13 cellular contexts compared by ENCODE assay signal in the genomic region with DNA sequence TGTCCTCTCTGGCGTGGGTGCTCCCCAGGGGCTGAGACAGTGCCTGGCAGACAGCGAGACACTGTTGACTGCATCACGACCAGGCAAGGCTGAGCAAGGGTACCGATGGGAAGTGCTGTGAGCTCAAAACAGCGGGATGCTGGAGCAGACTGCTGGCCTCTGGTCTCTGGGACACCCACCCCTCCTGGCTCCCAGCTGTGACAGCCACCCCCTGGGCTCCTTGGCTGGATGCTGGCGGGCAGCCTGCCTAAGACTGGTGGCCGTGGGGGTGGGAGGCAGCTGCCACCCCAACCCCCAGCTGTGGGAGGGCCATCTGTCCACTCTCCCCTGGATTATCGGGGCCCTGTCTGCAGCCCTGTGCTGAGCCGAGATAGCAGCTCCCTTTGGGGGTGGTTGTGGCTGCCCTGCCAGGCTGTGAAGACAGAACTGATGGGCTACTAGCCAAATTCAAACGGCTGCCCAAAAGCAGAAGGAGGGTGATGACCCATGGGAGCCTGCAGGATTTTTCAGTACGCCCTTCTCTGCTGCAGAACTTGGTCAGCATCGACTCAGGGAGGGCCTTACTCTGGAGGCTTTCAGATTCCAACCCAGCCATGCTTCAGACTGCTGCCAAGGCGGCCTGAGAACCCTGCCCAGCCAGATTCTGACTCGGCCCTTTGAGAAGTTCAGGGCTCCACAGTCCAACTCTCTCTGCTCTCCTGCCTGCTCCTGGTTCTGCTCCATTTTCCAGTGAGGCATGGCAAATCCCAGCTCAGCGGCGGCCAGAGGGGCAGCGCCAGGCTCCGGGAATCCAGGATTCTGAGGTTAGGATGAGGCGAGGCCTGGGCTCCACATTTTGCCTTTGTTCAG.
DNase-seq lines count a peak whose midpoint lies in the region; ATAC-seq and TF ChIP-seq lines count a peak whose summit lies in the region.
"Had no signal": no experiment of that assay in that cellular context is flagged by ENCODE, and none has a peak within 500 bp of the region (broad histone marks: within the 10 kb centered on the region; RNA-seq: fewer than 3 reads in every experiment).

No MANE protein-coding gene starts in this region.

- no peak for TF ChIP-seq POLR2A in ovary (IDR thresholded peaks at IDR 0.05)

- H3K9ac ChIP-seq in trophoblast cell (ENCODE audit: low read length) = no peak overlapping the region

- H3K9me3 ChIP-seq in ovary = no peaks in the 10 kb centered on the region
- H3K9me3 ChIP-seq in trophoblast cell (ENCODE audit: insufficient read depth, low read depth, low read length) = peaks cover 3% of the 10 kb centered on the region

- TF ChIP-seq CTCF in fibroblast of villous mesenchyme (IDR thresholded peaks at IDR 0.05; ENCODE audit: insufficient read depth, low read depth, low read length) (no peak), ovary (IDR thresholded peaks at IDR 0.05) (no peak)

- peaks cover 46% of the 10 kb centered on the region for H3K4me1 ChIP-seq in ovary (ENCODE audit: insufficient read depth)
- H3K4me1 ChIP-seq in trophoblast cell (ENCODE audit: control insufficient read depth in 1 of 2, insufficient read depth in 2 of 2, low read length in 2 of 2) = peaks cover 0 to 6% of the 10 kb centered on the region in 2 experiments

- H4K8ac ChIP-seq in trophoblast cell (ENCODE audit: low read depth, low read length) = no peak overlapping the region

- no peak overlapping the region for H3K23ac ChIP-seq in trophoblast cell (ENCODE audit: low read length)

- H3K9me3 Mint-ChIP-seq in activated CD4-positive, alpha-beta T cell treated with anti-CD3 and anti-CD28 coated beads, Interleukin-2, amount 10 ng/mL, durations not matched to agents 24 days and 14 days = no peaks in the 10 kb centered on the region
- H3K9me3 Mint-ChIP-seq: CD4-positive, CD25-positive, alpha-beta regulatory T cell; type B pancreatic cell had no signal

- H2BK5ac ChIP-seq in trophoblast cell (ENCODE audit: low read depth, low read length, poor library complexity) = no peak overlapping the region

- no peak overlapping the region for H3K14ac ChIP-seq in trophoblast cell (ENCODE audit: low read length)

- H3K27me3 Mint-ChIP-seq in activated CD4-positive, alpha-beta T cell treated with anti-CD3 and anti-CD28 coated beads, Interleukin-2, amount 10 ng/mL, durations not matched to agents 24 days and 14 days = no peaks in the 10 kb centered on the region
- H3K27me3 Mint-ChIP-seq: CD4-positive, CD25-positive, alpha-beta regulatory T cell; type B pancreatic cell had no signal

- ATAC-seq in SK-N-SH treated with all-trans-retinoic acid at 6 μM for 48 hours (peak; percentile 63), GM21619 (IDR thresholded peaks at IDR 0.05; ENCODE audit: unreplicated experiment) (no peak)

- no peaks in the 10 kb centered on the region for H3K36me3 ChIP-seq in ovary
- H3K36me3 ChIP-seq in trophoblast cell (ENCODE audit: control insufficient read depth in 1 of 2, insufficient read depth in 2 of 2, low read length in 2 of 2) = peaks cover 17 to 25% of the 10 kb centered on the region in 2 experiments

- DNase-seq in AG08396 (ENCODE audit: low spot score) (peak; percentile 82), fibroblast of villous mesenchyme (ENCODE audit: low read depth) (peak; percentile 90), ovary (peak; percentile 62 to 88 (median 82)), SIG-M5 treated with dmso at 0.1 percent for 504 hours (lab: John Stamatoyannopoulos, UW; ENCODE audit: unreplicated experiment) (no peak), trophoblast cell (no peak)
- no peak for DNase-seq in activated CD4-positive, alpha-beta T cell treated with anti-CD3 and anti-CD28 coated beads, Interleukin-2, amount 10 ng/mL, durations not matched to agents 24 days and 14 days
- DNase-seq: activated T-cell treated with anti-CD3 and anti-CD28 coated beads for 4 hours; CD4-positive, CD25-positive, alpha-beta regulatory T cell; NCI-H1092; SHP77 had no signal

- no peaks in the 10 kb centered on the region for H3K79me2 ChIP-seq in trophoblast cell (ENCODE audit: control insufficient read depth, insufficient read depth, low read length, poor library complexity)

- no peak overlapping the region for H4K91ac ChIP-seq in trophoblast cell (ENCODE audit: low read depth, low read length)

- 33 to 41% (median 39%) methylated on average over 16 to 19 of the region's 19 CpGs for WGBS in ovary, 3 donors
- WGBS in trophoblast cell (ENCODE audit: extremely low coverage, insufficient coverage, insufficient read length) = no CpG with 5 or more reads among the region's 19 CpGs

- no peak overlapping the region for H3K27ac Mint-ChIP-seq in activated CD4-positive, alpha-beta T cell treated with anti-CD3 and anti-CD28 coated beads, Interleukin-2, amount 10 ng/mL, durations not matched to agents 24 days and 14 days
- H3K27ac Mint-ChIP-seq: CD4-positive, CD25-positive, alpha-beta regulatory T cell; type B pancreatic cell had no signal

- H3K4me2 ChIP-seq in trophoblast cell (ENCODE audit: low read length) = no peak overlapping the region

- H2BK12ac ChIP-seq in trophoblast cell (ENCODE audit: low read length) = no peak overlapping the region

- H3K79me1 ChIP-seq in trophoblast cell (ENCODE audit: low read length) = no peaks in the 10 kb centered on the region

- no peak overlapping the region for H3K4ac ChIP-seq in trophoblast cell (ENCODE audit: low read depth, low read length)

- H3K36me3 Mint-ChIP-seq in activated CD4-positive, alpha-beta T cell treated with anti-CD3 and anti-CD28 coated beads, Interleukin-2, amount 10 ng/mL, durations not matched to agents 24 days and 14 days (ENCODE audit: low read depth) = peaks cover 3% of the 10 kb centered on the region

- no peak overlapping the region for H3K18ac ChIP-seq in trophoblast cell (ENCODE audit: low read length)

- intact Hi-C loops in ovary (cut with DNase I) = loop anchor here in 1 of 4 donors (10.0 kb wide), 1 partner anchor 46 kb away; no protein-coding TSS in a partner anchor
- intact Hi-C loops in activated CD4-positive, alpha-beta T cell treated with anti-CD3 and anti-CD28 coated beads, Interleukin-2, amount 10 ng/mL, durations not matched to agents 24 days and 14 days (cut with micrococcal nuclease) = no loop called here

- H3K4me3 Mint-ChIP-seq in activated CD4-positive, alpha-beta T cell treated with anti-CD3 and anti-CD28 coated beads, Interleukin-2, amount 10 ng/mL, durations not matched to agents 24 days and 14 days = no peak overlapping the region
- H3K4me3 Mint-ChIP-seq: CD4-positive, CD25-positive, alpha-beta regulatory T cell; type B pancreatic cell had no signal

- TF ChIP-seq EP300 in ovary (IDR thresholded peaks at IDR 0.05) = no peak

- H2AK5ac ChIP-seq in trophoblast cell (ENCODE audit: low read length) = no peak overlapping the region

- no peaks in the 10 kb centered on the region for H3K27me3 ChIP-seq in ovary
- H3K27me3 ChIP-seq in trophoblast cell (ENCODE audit: insufficient read depth, low read length) = no peaks in the 10 kb centered on the region

- H2AFZ ChIP-seq in trophoblast cell (ENCODE audit: insufficient read depth, low read length, poor library complexity) = no peak overlapping the region

- H3K4me3 ChIP-seq in fibroblast of villous mesenchyme (ENCODE audit: low read depth, low read length) (no peak overlapping the region), ovary (no peak overlapping the region), trophoblast cell (ENCODE audit: low read depth, low read length) (no peak overlapping the region)

- H4K12ac ChIP-seq in trophoblast cell (ENCODE audit: low read depth, low read length) = no peak overlapping the region

- peaks cover 3% of the 10 kb centered on the region for H3K4me1 Mint-ChIP-seq in activated CD4-positive, alpha-beta T cell treated with anti-CD3 and anti-CD28 coated beads, Interleukin-2, amount 10 ng/mL, durations not matched to agents 24 days and 14 days

- H2BK120ac ChIP-seq in trophoblast cell (ENCODE audit: insufficient read depth, low read length, poor library complexity) = no peak overlapping the region

- H3K27ac ChIP-seq in ovary (peak overlapping the region in 1 of 2 donors; percentile 49), trophoblast cell (ENCODE audit: low read depth, low read length) (no peak overlapping the region)

TF ChIP-seq in SK-N-SH treated with all-trans-retinoic acid at 6 μM for 48 hours, 23 proteins besides CTCF, POLR2A, EP300 and RAD21:
- peak; percentile 73; the same call in 1 of the 2 replicates for TF ChIP-seq TCF4 (CRISPR knock-in tag; IDR thresholded peaks at IDR 0.05; ENCODE audit: borderline replicate concordance)
- TF ChIP-seq ZFP3 (CRISPR knock-in tag; IDR thresholded peaks at IDR 0.05) = no peak

Comparison
In these comparisons a context has a peak if more than half of its experiments do, and no peak if none do; other contexts are left out.
1. DNase-seq: peak in AG08396 (single experiment), fibroblast of villous mesenchyme (single experiment) and ovary (5 of 5); none in SIG-M5 treated with dmso at 0.1 percent for 504 hours (single experiment), activated CD4-positive, alpha-beta T cell treated with anti-CD3 and anti-CD28 coated beads, Interleukin-2, amount 10 ng/mL, durations not matched to agents 24 days and 14 days (single experiment) and trophoblast cell (0 of 2).